1 cellular context compared by ENCODE assay signal in the genomic region with DNA sequence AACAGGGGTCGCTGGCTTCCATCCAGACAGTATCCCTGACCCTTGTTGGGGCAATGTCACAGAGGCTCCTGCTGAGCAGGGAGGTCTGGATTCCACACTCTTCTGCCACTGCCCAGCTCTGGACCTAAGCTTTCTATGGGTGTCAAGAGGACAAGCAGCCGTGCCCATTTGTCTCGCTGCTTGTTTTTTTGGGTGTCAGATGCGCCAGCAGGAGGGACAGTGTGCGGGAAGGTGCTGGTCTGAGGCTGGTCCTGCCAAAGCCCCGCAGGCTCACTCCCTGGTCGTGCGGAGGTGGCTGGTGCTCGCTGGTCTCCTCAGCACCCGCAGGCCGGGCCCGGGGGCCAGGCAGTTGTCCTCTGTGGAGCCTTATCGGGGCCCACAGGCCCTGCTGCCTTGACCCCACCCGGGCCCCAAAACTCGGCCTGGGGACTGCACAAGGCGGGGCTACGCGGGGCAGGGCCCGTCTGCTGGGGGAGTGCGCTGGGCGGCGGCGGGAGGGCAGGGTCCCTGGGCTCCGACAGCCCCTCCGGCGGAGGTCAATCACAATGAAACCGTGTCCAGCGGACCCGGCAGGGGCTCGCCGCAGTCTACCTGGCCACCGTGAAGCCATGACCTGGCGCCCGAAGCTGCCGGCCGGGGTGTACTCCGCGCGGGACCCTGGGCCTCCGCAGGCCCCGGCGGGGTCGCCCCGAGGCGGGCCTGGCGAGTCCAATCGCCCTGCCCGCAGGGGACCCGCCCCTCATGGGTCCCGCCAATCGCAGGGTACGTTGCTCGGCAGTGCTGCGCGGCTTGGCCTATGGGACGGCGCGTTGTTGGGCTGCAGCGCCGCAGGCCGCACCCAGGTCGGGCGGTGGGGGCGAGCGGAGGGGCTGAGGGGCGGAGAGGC.
TF ChIP-seq lines count a peak whose summit lies in the region.

Gene ADD1, plus strand, starts transcription at position 822 of the 886 bp plus-strand sequence. CDS start 32,072 bp downstream, outside the sequence.

TF ChIP-seq in H1, 55 proteins besides CTCF, POLR2A, EP300 and RAD21:
- TF ChIP-seq, protein P1, sequence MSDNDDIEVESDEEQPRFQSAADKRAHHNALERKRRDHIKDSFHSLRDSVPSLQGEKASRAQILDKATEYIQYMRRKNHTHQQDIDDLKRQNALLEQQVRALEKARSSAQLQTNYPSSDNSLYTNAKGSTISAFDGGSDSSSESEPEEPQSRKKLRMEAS (IDR thresholded peaks at IDR 0.05), result no peak
- TF ChIP-seq SP1 (IDR thresholded peaks at IDR 0.05; ENCODE audit: low read depth, low read length), result peak; percentile 96
- TF ChIP-seq ASH2L (IDR thresholded peaks at IDR 0.05; ENCODE audit: low read length), result peak; percentile 46
- peak; percentile 74 for TF ChIP-seq PHF8 (conservative IDR thresholded peaks at IDR 0.05; ENCODE audit: low read depth, low read length)
- 0 out of 2 replicates have a peak, but pooled peaks have one; percentile 30 for TF ChIP-seq RBBP5 (IDR thresholded peaks at IDR 0.05; ENCODE audit: borderline replicate concordance, low read depth, low read length)
- TF ChIP-seq USF2 (IDR thresholded peaks at IDR 0.05; ENCODE audit: low read length), result no peak
- 0 out of 4 replicates have a peak, but pooled peaks of 1 of the 2 experiments have one; percentile 6 for TF ChIP-seq SIN3A (conservative IDR thresholded peaks at IDR 0.05 in 1 of 2, IDR thresholded peaks at IDR 0.05 in 1 of 2; ENCODE audit: low read depth in 1 of 2, low read length in 2 of 2)
- TF ChIP-seq TAF1 (IDR thresholded peaks at IDR 0.05; ENCODE audit: low read depth, low read length), result 0 out of 2 replicates have a peak, but pooled peaks have one; percentile 39
- no peak for TF ChIP-seq CEBPB (IDR thresholded peaks at IDR 0.05; ENCODE audit: low read depth, low read length)
- 0 out of 4 replicates have a peak, but pooled peaks of 1 of the 2 experiments have one; percentile 40 for TF ChIP-seq HDAC2 (IDR thresholded peaks at IDR 0.05; ENCODE audit: borderline replicate concordance in 1 of 2, low read depth in 2 of 2, low read length in 2 of 2)
- peak; percentile 88 for TF ChIP-seq CHD2 (IDR thresholded peaks at IDR 0.05; ENCODE audit: low read length)
